Comparison of ENCODE assay signal across 34 cellular contexts in genomic region chr1:64361974-64362373, GRCh38.
"Had no signal": no experiment of that assay in that cellular context is flagged by ENCODE, and none has a peak within 500 bp of the region (broad histone marks: within the 10 kb centered on the region; RNA-seq: fewer than 3 reads in every experiment).

No MANE protein-coding gene starts in this region.

- H3K4me3 ChIP-seq: MG63 had no signal

- H3K36me3 ChIP-seq: MG63 had no signal

- H3K27me3 ChIP-seq: MG63 had no signal

- H3K9ac ChIP-seq: KMS-11 had no signal

- H3K27ac ChIP-seq: KMS-11 had no signal

- DNase-seq: Karpas-422, Kasumi-1, MG63, MM.1S, MV-4-11, NCI-H1048, NCI-H1092, NCI-H1092 treated with DMSO at 0.1 percent for 48 hours, NCI-H1105, NCI-H1105 treated with DMSO at 0.1 percent for 48 hours, NCI-H1417, NCI-H1417 treated with DMSO at 0.1 percent for 48 hours, NCI-H1436, NCI-H1436 treated with DMSO at 0.1 percent for 48 hours, NCI-H146, NCI-H1694, NCI-H1694 treated with DMSO at 0.1 percent for 48 hours, NCI-H187, NCI-H187 treated with DMSO at 0.1 percent for 48 hours, NCI-H1930, NCI-H2029, NCI-H2029 treated with DMSO at 0.1 percent for 48 hours, NCI-H2081, NCI-H2081 treated with DMSO at 0.1 percent for 48 hours, NCI-H2107, NCI-H2171, NCI-H2171 treated with DMSO at 0.1 percent for 48 hours, NCI-H2227 treated with DMSO at 0.1 percent for 48 hours, NCI-H226, NCI-H345, NCI-H446, NCI-H446 treated with DMSO at 0.1 percent for 48 hours, NCI-H510A had no signal

- H3K9me3 ChIP-seq: MG63 had no signal
